Comparison of ENCODE assay signal across 18 cellular contexts in the genomic region with DNA sequence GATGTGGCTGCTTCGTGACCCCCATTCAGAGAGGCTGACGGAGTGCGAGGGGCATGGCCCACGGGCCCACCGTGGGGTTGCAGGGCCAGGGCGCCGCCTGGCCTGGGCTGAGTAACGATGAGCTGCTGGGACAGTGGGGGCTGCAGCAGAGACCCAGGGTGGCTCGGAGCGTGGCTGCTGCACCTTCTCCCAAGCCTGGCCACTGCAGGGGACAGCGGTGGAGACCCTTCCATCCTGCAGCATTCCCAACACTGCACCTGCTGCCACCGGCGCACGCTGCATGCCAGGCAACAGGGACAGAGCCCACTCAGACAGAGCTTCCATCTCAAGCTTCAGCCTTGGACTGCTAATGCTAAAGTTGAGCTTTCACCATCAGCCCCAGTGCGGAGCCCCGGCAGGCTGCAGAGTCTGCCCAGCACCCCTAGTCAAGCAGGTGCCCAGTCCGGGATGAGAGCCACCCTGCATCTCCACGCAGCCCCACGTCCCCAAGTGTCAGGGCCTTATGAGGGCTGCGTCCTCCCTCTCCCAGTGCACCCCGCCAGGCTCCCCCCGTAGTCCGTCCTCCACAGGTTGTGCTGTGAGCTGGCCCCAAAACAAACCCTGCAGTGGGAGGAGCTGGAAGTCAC.
A peak's percentile ranks its signal among the peaks of the same experiment; 100 is the strongest.
DNase-seq lines count a peak whose midpoint lies in the region; ATAC-seq and TF ChIP-seq lines count a peak whose summit lies in the region.
"Had no signal": no experiment of that assay in that cellular context is flagged by ENCODE, and none has a peak within 500 bp of the region (broad histone marks: within the 10 kb centered on the region; RNA-seq: fewer than 3 reads in every experiment).

No MANE protein-coding gene starts in this region.

- peaks cover 6% of the 10 kb centered on the region for H3K9me3 Mint-ChIP-seq in stimulated activated memory B cell treated with anti-CD40 and anti-IgM and Interleukin-4, amounts not matched to agents 10 μg/mL and 1 μg/mL and 100 μg/mL, for 72 hours

- H3K27me3 ChIP-seq in BLaER1 (no peaks in the 10 kb centered on the region), mesendoderm (ENCODE audit: insufficient read depth, low read length, poor library complexity) (no peaks in the 10 kb centered on the region)
- H3K27me3 ChIP-seq: Peyer's patch, SJCRH30 had no signal

- peaks cover 40% of the 10 kb centered on the region for H3K27me3 Mint-ChIP-seq in stimulated activated memory B cell treated with anti-CD40 and anti-IgM and Interleukin-4, amounts not matched to agents 10 μg/mL and 1 μg/mL and 100 μg/mL, for 72 hours
- H3K27me3 Mint-ChIP-seq: CD4-positive, CD25-positive, alpha-beta regulatory T cell had no signal

- DNase-seq in ecto neural progenitor cell (ENCODE audit: low spot score) = peak; percentile 38
- no peak for DNase-seq in mesendoderm
- no peak for DNase-seq in EL
- DNase-seq: CD4-positive, CD25-positive, alpha-beta regulatory T cell; MG63; NCI-H1048; NCI-H1417 treated with DMSO at 0.1 percent for 48 hours; NCI-H1930; NCI-H2227 treated with DMSO at 0.1 percent for 48 hours; NCI-H510A; SJCRH30 had no signal

- no peak overlapping the region for H4K8ac ChIP-seq in mesendoderm (ENCODE audit: low read depth, low read length)

- H3K36me3 ChIP-seq in BLaER1 (no peaks in the 10 kb centered on the region), mesendoderm (ENCODE audit: control insufficient read depth, insufficient read depth, low read length) (no peaks in the 10 kb centered on the region)
- H3K36me3 ChIP-seq: MG63, Peyer's patch, SJCRH30 had no signal

- H3K4me2 ChIP-seq in BLaER1 (peak overlapping the region; percentile 94), mesendoderm (ENCODE audit: low read length) (no peak overlapping the region)

- H3K36me3 Mint-ChIP-seq in stimulated activated memory B cell treated with anti-CD40 and anti-IgM and Interleukin-4, amounts not matched to agents 10 μg/mL and 1 μg/mL and 100 μg/mL, for 72 hours = no peaks in the 10 kb centered on the region
- H3K36me3 Mint-ChIP-seq: CD4-positive, CD25-positive, alpha-beta regulatory T cell had no signal

- H3K9ac ChIP-seq in BLaER1 = no peak overlapping the region
- no peak overlapping the region for H3K9ac ChIP-seq in mesendoderm (ENCODE audit: low read length)

- no peaks in the 10 kb centered on the region for H3K79me2 ChIP-seq in mesendoderm (ENCODE audit: control insufficient read depth, insufficient read depth, low read length)

- no peak overlapping the region for H2BK5ac ChIP-seq in mesendoderm (ENCODE audit: low read length)

- H2BK15ac ChIP-seq in mesendoderm (replicated peaks; ENCODE audit: low read depth) = no peak overlapping the region

- H3K4ac ChIP-seq in mesendoderm (ENCODE audit: low read depth, low read length) = no peak overlapping the region

- H3K23ac ChIP-seq in mesendoderm (ENCODE audit: low read length) = no peak overlapping the region

- no peak overlapping the region for H3K18ac ChIP-seq in mesendoderm (ENCODE audit: low read length)

- no peaks in the 10 kb centered on the region for H3K9me3 ChIP-seq in BLaER1
- H3K9me3 ChIP-seq: MG63, Peyer's patch, SJCRH30 had no signal

- ATAC-seq in stimulated activated memory B cell treated with anti-CD40 and anti-IgM and Interleukin-4, amounts not matched to agents 10 μg/mL and 1 μg/mL and 100 μg/mL, for 72 hours = peak; percentile 31
- no peak for ATAC-seq in SK-N-SH treated with all-trans-retinoic acid at 6 μM for 48 hours
- no peak for ATAC-seq in HG02884 (IDR thresholded peaks at IDR 0.05; ENCODE audit: unreplicated experiment)
- ATAC-seq: K562 had no signal

- no peak overlapping the region for H3K27ac ChIP-seq in BLaER1
- H3K27ac ChIP-seq in mesendoderm (ENCODE audit: low read depth, low read length) = no peak overlapping the region
- H3K27ac ChIP-seq: Peyer's patch, SJCRH30 had no signal

- H2BK120ac ChIP-seq in mesendoderm (ENCODE audit: low read depth, low read length) = no peak overlapping the region

- WGBS in mesendoderm (ENCODE audit: extremely low coverage, insufficient coverage, low lambda C conversion rate) = no CpG with 5 or more reads among the region's 23 CpGs

- no peaks in the 10 kb centered on the region for H4K20me1 ChIP-seq in BLaER1

- no peak overlapping the region for H3K4me3 Mint-ChIP-seq in stimulated activated memory B cell treated with anti-CD40 and anti-IgM and Interleukin-4, amounts not matched to agents 10 μg/mL and 1 μg/mL and 100 μg/mL, for 72 hours
- H3K4me3 Mint-ChIP-seq: B cell; CD4-positive, CD25-positive, alpha-beta regulatory T cell had no signal

- no peak overlapping the region for H4K5ac ChIP-seq in mesendoderm (ENCODE audit: low read length)

- peaks cover 72% of the 10 kb centered on the region for H3K4me1 ChIP-seq in BLaER1
- H3K4me1 ChIP-seq in mesendoderm (ENCODE audit: control insufficient read depth, low read depth, low read length) = no peaks in the 10 kb centered on the region
- H3K4me1 ChIP-seq: SJCRH30 had no signal

- no peak overlapping the region for H3K27ac Mint-ChIP-seq in stimulated activated memory B cell treated with anti-CD40 and anti-IgM and Interleukin-4, amounts not matched to agents 10 μg/mL and 1 μg/mL and 100 μg/mL, for 72 hours
- H3K27ac Mint-ChIP-seq: B cell; CD4-positive, CD25-positive, alpha-beta regulatory T cell had no signal

- peaks cover 6% of the 10 kb centered on the region for H3K4me1 Mint-ChIP-seq in stimulated activated memory B cell treated with anti-CD40 and anti-IgM and Interleukin-4, amounts not matched to agents 10 μg/mL and 1 μg/mL and 100 μg/mL, for 72 hours
- H3K4me1 Mint-ChIP-seq: CD4-positive, CD25-positive, alpha-beta regulatory T cell had no signal

- H3K4me3 ChIP-seq in BLaER1 (no peak overlapping the region), mesendoderm (ENCODE audit: low read length) (no peak overlapping the region)
- H3K4me3 ChIP-seq: K562, MG63, Peyer's patch, SJCRH30 had no signal

- peak overlapping the region; percentile 11 for H2AK5ac ChIP-seq in mesendoderm (ENCODE audit: low read length)

- H3K56ac ChIP-seq in mesendoderm (ENCODE audit: low read length) = no peak overlapping the region

- H3K79me1 ChIP-seq in mesendoderm (ENCODE audit: low read length) = no peaks in the 10 kb centered on the region

TF ChIP-seq in SK-N-SH treated with all-trans-retinoic acid at 6 μM for 48 hours, 23 proteins besides CTCF, POLR2A, EP300 and RAD21:
- no peak for TF ChIP-seq ZNF8 (CRISPR knock-in tag; IDR thresholded peaks at IDR 0.05)
- TF ChIP-seq GLIS3 (CRISPR knock-in tag; IDR thresholded peaks at IDR 0.05) = no peak
- no peak for TF ChIP-seq ZNF565 (CRISPR knock-in tag; conservative IDR thresholded peaks at IDR 0.05; ENCODE audit: low read depth)
- TF ChIP-seq, protein P1, sequence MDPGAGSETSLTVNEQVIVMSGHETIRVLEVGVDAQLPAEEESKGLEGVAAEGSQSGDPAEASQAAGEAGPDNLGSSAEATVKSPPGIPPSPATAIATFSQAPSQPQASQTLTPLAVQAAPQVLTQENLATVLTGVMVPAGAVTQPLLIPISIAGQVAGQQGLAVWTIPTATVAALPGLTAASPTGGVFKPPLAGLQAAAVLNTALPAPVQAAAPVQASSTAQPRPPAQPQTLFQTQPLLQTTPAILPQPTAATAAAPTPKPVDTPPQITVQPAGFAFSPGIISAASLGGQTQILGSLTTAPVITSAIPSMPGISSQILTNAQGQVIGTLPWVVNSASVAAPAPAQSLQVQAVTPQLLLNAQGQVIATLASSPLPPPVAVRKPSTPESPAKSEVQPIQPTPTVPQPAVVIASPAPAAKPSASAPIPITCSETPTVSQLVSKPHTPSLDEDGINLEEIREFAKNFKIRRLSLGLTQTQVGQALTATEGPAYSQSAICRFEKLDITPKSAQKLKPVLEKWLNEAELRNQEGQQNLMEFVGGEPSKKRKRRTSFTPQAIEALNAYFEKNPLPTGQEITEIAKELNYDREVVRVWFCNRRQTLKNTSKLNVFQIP (CRISPR knock-in tag; IDR thresholded peaks at IDR 0.05; ENCODE audit: borderline replicate concordance, low read depth) = no peak
- TF ChIP-seq BACH2 (CRISPR knock-in tag; IDR thresholded peaks at IDR 0.05; ENCODE audit: borderline replicate concordance) = no peak
- TF ChIP-seq, protein P2, sequence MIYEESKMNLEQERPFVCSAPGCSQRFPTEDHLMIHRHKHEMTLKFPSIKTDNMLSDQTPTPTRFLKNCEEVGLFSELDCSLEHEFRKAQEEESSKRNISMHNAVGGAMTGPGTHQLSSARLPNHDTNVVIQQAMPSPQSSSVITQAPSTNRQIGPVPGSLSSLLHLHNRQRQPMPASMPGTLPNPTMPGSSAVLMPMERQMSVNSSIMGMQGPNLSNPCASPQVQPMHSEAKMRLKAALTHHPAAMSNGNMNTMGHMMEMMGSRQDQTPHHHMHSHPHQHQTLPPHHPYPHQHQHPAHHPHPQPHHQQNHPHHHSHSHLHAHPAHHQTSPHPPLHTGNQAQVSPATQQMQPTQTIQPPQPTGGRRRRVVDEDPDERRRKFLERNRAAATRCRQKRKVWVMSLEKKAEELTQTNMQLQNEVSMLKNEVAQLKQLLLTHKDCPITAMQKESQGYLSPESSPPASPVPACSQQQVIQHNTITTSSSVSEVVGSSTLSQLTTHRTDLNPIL (CRISPR knock-in tag; IDR thresholded peaks at IDR 0.05; ENCODE audit: low read depth) = no peak
- TF ChIP-seq TCF4 (CRISPR knock-in tag; IDR thresholded peaks at IDR 0.05; ENCODE audit: borderline replicate concordance) = no peak
- no peak for TF ChIP-seq PPARA (CRISPR knock-in tag; IDR thresholded peaks at IDR 0.05; ENCODE audit: borderline replicate concordance)
- no peak for TF ChIP-seq ESRRG (CRISPR knock-in tag; IDR thresholded peaks at IDR 0.05)
- TF ChIP-seq, protein P3, sequence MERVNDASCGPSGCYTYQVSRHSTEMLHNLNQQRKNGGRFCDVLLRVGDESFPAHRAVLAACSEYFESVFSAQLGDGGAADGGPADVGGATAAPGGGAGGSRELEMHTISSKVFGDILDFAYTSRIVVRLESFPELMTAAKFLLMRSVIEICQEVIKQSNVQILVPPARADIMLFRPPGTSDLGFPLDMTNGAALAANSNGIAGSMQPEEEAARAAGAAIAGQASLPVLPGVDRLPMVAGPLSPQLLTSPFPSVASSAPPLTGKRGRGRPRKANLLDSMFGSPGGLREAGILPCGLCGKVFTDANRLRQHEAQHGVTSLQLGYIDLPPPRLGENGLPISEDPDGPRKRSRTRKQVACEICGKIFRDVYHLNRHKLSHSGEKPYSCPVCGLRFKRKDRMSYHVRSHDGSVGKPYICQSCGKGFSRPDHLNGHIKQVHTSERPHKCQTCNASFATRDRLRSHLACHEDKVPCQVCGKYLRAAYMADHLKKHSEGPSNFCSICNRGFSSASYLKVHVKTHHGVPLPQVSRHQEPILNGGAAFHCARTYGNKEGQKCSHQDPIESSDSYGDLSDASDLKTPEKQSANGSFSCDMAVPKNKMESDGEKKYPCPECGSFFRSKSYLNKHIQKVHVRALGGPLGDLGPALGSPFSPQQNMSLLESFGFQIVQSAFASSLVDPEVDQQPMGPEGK (CRISPR knock-in tag; IDR thresholded peaks at IDR 0.05; ENCODE audit: borderline replicate concordance) = no peak
- TF ChIP-seq ZFP3 (CRISPR knock-in tag; IDR thresholded peaks at IDR 0.05) = no peak
- no peak for TF ChIP-seq ZFP30 (CRISPR knock-in tag; IDR thresholded peaks at IDR 0.05)
- no peak for TF ChIP-seq ARNTL (CRISPR knock-in tag; IDR thresholded peaks at IDR 0.05; ENCODE audit: borderline replicate concordance, low read depth)
TF ChIP-seq in SK-N-SH treated with all-trans-retinoic acid at 6 μM for 48 hours: peak in this region for 0.
